8 cellular contexts compared by ENCODE assay signal in the genomic region with DNA sequence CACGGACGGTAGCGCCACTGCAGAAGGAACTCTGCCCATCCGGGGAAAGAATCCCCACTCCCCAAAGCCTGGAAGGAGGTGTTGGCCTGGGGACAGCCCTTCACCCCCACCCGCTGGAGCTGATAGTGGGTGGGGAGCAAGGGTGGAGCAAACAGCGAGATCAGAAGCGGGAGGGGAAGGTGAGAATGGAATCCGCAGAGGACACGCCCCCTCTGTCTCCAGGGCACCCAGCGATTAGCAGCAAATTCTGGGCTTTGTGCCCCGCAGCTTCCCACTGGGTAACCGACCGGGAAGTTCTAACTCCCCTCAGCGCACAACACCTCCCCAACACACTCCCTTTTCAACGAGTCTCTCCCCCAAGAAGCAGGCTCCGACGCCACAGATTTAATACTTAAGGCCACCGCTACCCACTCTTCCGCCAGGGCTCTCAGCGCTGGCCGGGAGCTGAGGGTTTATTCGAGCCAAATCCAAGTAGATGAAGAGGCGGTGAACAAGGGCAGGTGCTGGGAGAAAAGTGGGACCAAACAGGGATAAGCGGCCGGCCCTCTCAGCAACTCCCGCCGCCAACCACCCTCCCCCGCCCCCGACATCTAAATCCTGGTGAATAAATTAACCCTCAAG.
A peak's percentile ranks its signal among the peaks of the same experiment; 100 is the strongest.
DNase-seq lines count a peak whose midpoint lies in the region; ATAC-seq and TF ChIP-seq lines count a peak whose summit lies in the region.

No MANE protein-coding gene starts in this region.

- H3K9me2 ChIP-seq in Loucy (replicated peaks; ENCODE audit: low read depth, low read length), result no peaks in the 10 kb centered on the region

- H3K79me2 ChIP-seq in Loucy (ENCODE audit: insufficient read depth, low read length), result peaks cover 69% of the 10 kb centered on the region

- H4K20me1 ChIP-seq in Loucy (ENCODE audit: insufficient read depth, low read length, poor library complexity, severe bottlenecking), result peaks cover 34% of the 10 kb centered on the region

- H3K27me3 ChIP-seq in Loucy (ENCODE audit: insufficient read depth, low read length, poor library complexity, severe bottlenecking), result no peaks in the 10 kb centered on the region

- no peaks in the 10 kb centered on the region for H3K36me3 ChIP-seq in Loucy (ENCODE audit: insufficient read depth, low read length)

- peak overlapping the region; percentile 89 for H3K4me3 ChIP-seq in Loucy (ENCODE audit: low read length, poor library complexity, severe bottlenecking)

- no peaks in the 10 kb centered on the region for H3K9me3 ChIP-seq in Loucy (ENCODE audit: insufficient read depth, low read depth, low read length)

- no peak for ATAC-seq in HG02623 (IDR thresholded peaks at IDR 0.05; ENCODE audit: unreplicated experiment)
- ATAC-seq in HG02884 (IDR thresholded peaks at IDR 0.05; ENCODE audit: unreplicated experiment), result no peak

- no peak for TF ChIP-seq CTCF in Loucy (conservative IDR thresholded peaks at IDR 0.05; ENCODE audit: low read length)

- H3K4me1 ChIP-seq in Loucy (ENCODE audit: insufficient read depth, low read length, poor library complexity, severe bottlenecking), result peaks cover 45% of the 10 kb centered on the region

- peak overlapping the region; percentile 81 for H3K9ac ChIP-seq in Loucy (ENCODE audit: low read depth, low read length, poor library complexity, severe bottlenecking)

- no peaks in the 10 kb centered on the region for H3F3A ChIP-seq in Loucy (ENCODE audit: low read depth)

- DNase-seq in EL (peak; percentile 49), globus pallidus (ENCODE audit: low spot score) (peak; percentile 23), nucleus accumbens (lab: John Stamatoyannopoulos, UW) (peak in 36 of 56 donors; percentile 11 to 81 (median 43)), superior temporal gyrus (ENCODE audit: extremely low spot score) (no peak)
- peak; percentile 34 for DNase-seq in activated CD8-positive, alpha-beta memory T cell treated with anti-CD3 and anti-CD28 coated beads, Interleukin-2, amount 50 U/mL, for 4 hours

- peak overlapping the region; percentile 43; the same call in 1 of the 2 replicates for H2AFZ ChIP-seq in Loucy (ENCODE audit: low read length)

- H3K4me2 ChIP-seq in Loucy (ENCODE audit: low read depth, low read length, poor library complexity, severe bottlenecking), result peak overlapping the region; percentile 95
